In the genomic region with DNA sequence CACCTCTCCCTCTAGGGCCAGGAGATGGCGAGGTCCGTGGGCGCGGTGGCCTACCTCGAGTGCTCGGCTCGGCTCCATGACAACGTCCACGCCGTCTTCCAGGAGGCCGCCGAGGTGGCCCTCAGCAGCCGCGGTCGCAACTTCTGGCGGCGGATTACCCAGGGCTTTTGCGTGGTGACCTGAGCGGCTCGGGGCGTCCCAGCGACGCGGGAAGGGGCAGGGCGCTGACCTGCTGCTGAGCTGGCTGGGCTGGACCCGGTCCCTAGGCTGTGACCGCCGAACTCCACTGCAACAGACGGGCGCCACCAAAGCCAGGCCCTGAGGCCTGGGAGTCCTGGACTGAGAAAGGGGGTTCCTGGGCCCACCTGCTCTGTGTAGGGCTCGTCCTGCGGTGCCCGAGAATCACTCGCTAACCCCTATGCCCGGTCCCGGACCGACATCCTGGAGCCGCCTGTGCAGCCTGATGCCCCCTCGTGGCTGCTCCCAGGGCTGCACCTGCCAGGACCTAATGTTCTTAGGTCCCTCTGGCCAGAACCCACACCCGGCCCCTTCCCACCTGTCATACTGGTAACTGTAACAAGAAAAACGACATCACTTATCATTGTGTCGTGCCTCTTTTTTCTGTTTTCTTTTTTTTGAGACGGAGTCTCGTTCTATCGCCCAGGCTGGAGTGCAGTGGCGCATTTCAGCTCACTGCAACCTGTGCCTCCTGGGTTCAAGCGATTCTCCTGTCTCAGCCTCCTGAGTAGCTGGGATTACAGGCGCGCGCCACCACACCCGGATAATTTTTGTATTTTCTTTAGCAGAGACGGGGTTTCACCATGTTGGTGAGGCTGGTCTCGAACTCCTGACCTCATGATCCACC, we compare ENCODE assay signal across 8 cellular contexts. TPM values are rescaled to one million over a fixed set of nuclear protein-coding genes. Genes with fewer than 3 reads are reported as not detected.
A peak's percentile ranks its signal among the peaks of the same experiment; 100 is the strongest.
DNase-seq lines count a peak whose midpoint lies in the region; ATAC-seq and TF ChIP-seq lines count a peak whose summit lies in the region.

No MANE protein-coding gene starts in this region.

- no peaks in the 10 kb centered on the region for H4K20me1 ChIP-seq in OCI-LY7 (ENCODE audit: insufficient read depth, low read length)
- no peaks in the 10 kb centered on the region for H4K20me1 ChIP-seq in neural progenitor cell (ENCODE audit: low read depth)

- H3K4me1 Mint-ChIP-seq in activated T-cell treated with anti-CD3 and anti-CD28 coated beads, Interleukin-2, amount 50 U/mL, for 72 hours (ENCODE audit: low read depth) = peaks cover 6% of the 10 kb centered on the region
- H3K4me1 Mint-ChIP-seq in neural progenitor cell = no peaks in the 10 kb centered on the region
- peaks cover 7% of the 10 kb centered on the region for H3K4me1 Mint-ChIP-seq in stimulated activated naive CD8-positive, alpha-beta T cell treated with anti-CD3 and anti-CD28 coated beads, Interleukin-15, amount 100 ng/mL, for 72 hours

- H3K4me3 Mint-ChIP-seq in activated T-cell treated with anti-CD3 and anti-CD28 coated beads, Interleukin-2, amount 50 U/mL, for 72 hours = peak overlapping the region; percentile 65 to 78
- no peak overlapping the region for H3K4me3 Mint-ChIP-seq in neural progenitor cell
- peak overlapping the region; percentile 58 to 74 for H3K4me3 Mint-ChIP-seq in stimulated activated naive CD8-positive, alpha-beta T cell treated with anti-CD3 and anti-CD28 coated beads, Interleukin-15, amount 100 ng/mL, for 72 hours

- no peak overlapping the region for H3K27ac Mint-ChIP-seq in activated T-cell treated with anti-CD3 and anti-CD28 coated beads, Interleukin-2, amount 50 U/mL, for 72 hours
- peak overlapping the region; percentile 63 for H3K27ac Mint-ChIP-seq in neural progenitor cell
- H3K27ac Mint-ChIP-seq in stimulated activated naive CD8-positive, alpha-beta T cell treated with anti-CD3 and anti-CD28 coated beads, Interleukin-15, amount 100 ng/mL, for 72 hours = no peak overlapping the region

- H3K4me1 ChIP-seq in OCI-LY7 (ENCODE audit: insufficient read depth, low read length, poor library complexity, severe bottlenecking) = no peaks in the 10 kb centered on the region
- no peaks in the 10 kb centered on the region for H3K4me1 ChIP-seq in neural progenitor cell

- no peaks in the 10 kb centered on the region for H3K36me3 Mint-ChIP-seq in activated T-cell treated with anti-CD3 and anti-CD28 coated beads, Interleukin-2, amount 50 U/mL, for 72 hours (ENCODE audit: insufficient read depth in 2 of 2)
- H3K36me3 Mint-ChIP-seq in neural progenitor cell = no peaks in the 10 kb centered on the region

- DNase-seq in NCI-H1417 (lab: John Stamatoyannopoulos, UW) (peak in 2 of 3 experiments; percentile 28 to 50), NCI-H1417 treated with DMSO at 0.1 percent for 48 hours (lab: John Stamatoyannopoulos, UW) (no peak), OCI-LY7 (ENCODE audit: low spot score) (peak; percentile 71), fibroblast of peridontal ligament (ENCODE audit: extremely low read depth) (peak; percentile 14), neural progenitor cell (ENCODE audit: low spot score) (peak; percentile 89)
- peak; percentile 82 to 86 for DNase-seq in activated T-cell treated with anti-CD3 and anti-CD28 coated beads, Interleukin-2, amount 50 U/mL, for 72 hours
- DNase-seq in stimulated activated naive CD8-positive, alpha-beta T cell treated with anti-CD3 and anti-CD28 coated beads, Interleukin-15, amount 100 ng/mL, for 72 hours = peak; percentile 72 to 77

- TF ChIP-seq CTCF in OCI-LY7 (conservative IDR thresholded peaks at IDR 0.05; ENCODE audit: low read length) (peak; percentile 80), neural progenitor cell (IDR thresholded peaks at IDR 0.05) (peak; percentile 87)

- intact Hi-C loops in OCI-LY7 (cut with micrococcal nuclease; ENCODE audit: unreplicated experiment) = loop anchor here (1.0 kb wide), 1 partner anchor 17 kb away; no protein-coding TSS in a partner anchor

- H3K36me3 ChIP-seq in OCI-LY7 (ENCODE audit: insufficient read depth, low read length) = no peaks in the 10 kb centered on the region
- H3K36me3 ChIP-seq in neural progenitor cell = no peaks in the 10 kb centered on the region

- H3K27me3 ChIP-seq in neural progenitor cell = no peaks in the 10 kb centered on the region

- ATAC-seq in activated T-cell treated with anti-CD3 and anti-CD28 coated beads, Interleukin-2, amount 50 U/mL, for 72 hours (replicated peaks in 1 of 2) = peak; percentile 95 to 96
- peak; percentile 95 for ATAC-seq in stimulated activated naive CD8-positive, alpha-beta T cell treated with anti-CD3 and anti-CD28 coated beads, Interleukin-15, amount 100 ng/mL, for 72 hours
- ATAC-seq in GM21619 (IDR thresholded peaks at IDR 0.05; ENCODE audit: unreplicated experiment) = no peak

- BruUV-seq in OCI-LY7 (replicated peaks; lab: Mats Ljungman, UMichigan) = no TSS peak

- no peak overlapping the region for H3K27ac ChIP-seq in OCI-LY7 (ENCODE audit: low read depth, low read length, poor library complexity, severe bottlenecking)
- H3K27ac ChIP-seq in neural progenitor cell = no peak overlapping the region

- H3K9me2 ChIP-seq in OCI-LY7 (ENCODE audit: insufficient read depth, low read length) = no peaks in the 10 kb centered on the region

- no peak overlapping the region for H3K9ac ChIP-seq in neural progenitor cell

- H2AFZ ChIP-seq in OCI-LY7 (ENCODE audit: low read length) (no peak overlapping the region), neural progenitor cell (replicated peaks) (peak overlapping the region; percentile 66)

- H3K9me3 Mint-ChIP-seq in activated T-cell treated with anti-CD3 and anti-CD28 coated beads, Interleukin-2, amount 50 U/mL, for 72 hours = no peaks in the 10 kb centered on the region
- no peaks in the 10 kb centered on the region for H3K9me3 Mint-ChIP-seq in neural progenitor cell
- no peaks in the 10 kb centered on the region for H3K9me3 Mint-ChIP-seq in stimulated activated naive CD8-positive, alpha-beta T cell treated with anti-CD3 and anti-CD28 coated beads, Interleukin-15, amount 100 ng/mL, for 72 hours

- no peak overlapping the region for H3K4me2 ChIP-seq in OCI-LY7 (ENCODE audit: low read length)
- peak overlapping the region; percentile 68 for H3K4me2 ChIP-seq in neural progenitor cell

- no peaks in the 10 kb centered on the region for H3F3A ChIP-seq in neural progenitor cell (ENCODE audit: low read depth)

- peaks cover 15% of the 10 kb centered on the region for H3K27me3 Mint-ChIP-seq in activated T-cell treated with anti-CD3 and anti-CD28 coated beads, Interleukin-2, amount 50 U/mL, for 72 hours (ENCODE audit: low read depth)
- peaks cover 12% of the 10 kb centered on the region for H3K27me3 Mint-ChIP-seq in neural progenitor cell (ENCODE audit: insufficient read depth, low read depth)
- peaks cover 24% of the 10 kb centered on the region for H3K27me3 Mint-ChIP-seq in stimulated activated naive CD8-positive, alpha-beta T cell treated with anti-CD3 and anti-CD28 coated beads, Interleukin-15, amount 100 ng/mL, for 72 hours

- POLR2A ChIA-PET in OCI-LY7 (lab: Charles Lee) = no interaction called here

- CTCF ChIA-PET in OCI-LY7 (lab: Charles Lee; ENCODE audit: unreplicated experiment) = no interaction called here

- no peaks in the 10 kb centered on the region for H3K9me3 ChIP-seq in OCI-LY7 (ENCODE audit: low read length)
- no peaks in the 10 kb centered on the region for H3K9me3 ChIP-seq in neural progenitor cell (ENCODE audit: low read depth)

- H3K79me2 ChIP-seq in OCI-LY7 (ENCODE audit: insufficient read depth, low read depth, low read length) = no peaks in the 10 kb centered on the region
- H3K79me2 ChIP-seq in neural progenitor cell (ENCODE audit: low read depth) = no peaks in the 10 kb centered on the region

- H3K4me3 ChIP-seq in OCI-LY7 (ENCODE audit: low read depth, low read length, poor library complexity, severe bottlenecking) (no peak overlapping the region), neural progenitor cell (peak overlapping the region; percentile 31)

RNA-seq across cellular contexts. Expression of a gene that starts 15.0 kb away (rescaled TPM):
- total RNA-seq in OCI-LY7 (2014; rRNA removed; shearing (Covaris generic)) = not detected in 2 replicates
- total RNA-seq in OCI-LY7 (2022) = not detected in 2 replicates
- 1 to 10 TPM; 2.6 to 3.4 TPM for total RNA-seq in activated T-cell treated with anti-CD3 and anti-CD28 coated beads, Interleukin-2, amount 50 U/mL, for 72 hours
- 6.6 and 10.0 TPM in 2 replicates for total RNA-seq in neural progenitor cell (ENCODE audit: low replicate concordance)

RNA-seq across cellular contexts. Expression of a gene that starts 47.4 kb away (rescaled TPM):
- 25.4 and 31.7 TPM in 2 replicates for total RNA-seq in OCI-LY7 (2014; rRNA removed; shearing (Covaris generic))
- 62.5 and 66.2 TPM in 2 replicates for total RNA-seq in OCI-LY7 (2022)
- 100 to 1,000 TPM; 104 to 107 TPM for total RNA-seq in activated T-cell treated with anti-CD3 and anti-CD28 coated beads, Interleukin-2, amount 50 U/mL, for 72 hours
- total RNA-seq in neural progenitor cell (ENCODE audit: low replicate concordance) = 38.8 and 49.5 TPM in 2 replicates

RNA-seq across cellular contexts. Expression of a gene that starts 48.7 kb away (rescaled TPM):
- 0.21 and 0.25 TPM in 2 replicates for total RNA-seq in OCI-LY7 (2014; rRNA removed; shearing (Covaris generic))
- total RNA-seq in OCI-LY7 (2022) (0.72 and 0.87 TPM in 2 replicates), neural progenitor cell (ENCODE audit: low replicate concordance) (0.50 and 0.67 TPM in 2 replicates)
- not detected for total RNA-seq in activated T-cell treated with anti-CD3 and anti-CD28 coated beads, Interleukin-2, amount 50 U/mL, for 72 hours
